1 cellular context compared by ENCODE assay signal in genomic region chr1:147725685-147726084, GRCh38.
TF ChIP-seq lines count a peak whose summit lies in the region.

No MANE protein-coding gene starts in this region.

TF ChIP-seq in H1, 55 proteins besides CTCF, POLR2A, EP300 and RAD21:
- TF ChIP-seq USF2 (IDR thresholded peaks at IDR 0.05; ENCODE audit: low read length): no peak
- no peak for TF ChIP-seq SP4 (IDR thresholded peaks at IDR 0.05; ENCODE audit: low read length)
- no peak for TF ChIP-seq CHD7 (IDR thresholded peaks at IDR 0.05; ENCODE audit: insufficient replicate concordance, low read length)
- no peak for TF ChIP-seq SP2 (IDR thresholded peaks at IDR 0.05; ENCODE audit: low read length)
- TF ChIP-seq ASH2L (IDR thresholded peaks at IDR 0.05; ENCODE audit: low read length): no peak
- TF ChIP-seq JUND (IDR thresholded peaks at IDR 0.05; ENCODE audit: low read length): no peak
- no peak for TF ChIP-seq SUZ12 (IDR thresholded peaks at IDR 0.05; ENCODE audit: low read length)
- no peak for TF ChIP-seq CEBPB (IDR thresholded peaks at IDR 0.05; ENCODE audit: low read depth, low read length)
- no peak for TF ChIP-seq CREB1 (IDR thresholded peaks at IDR 0.05)
- no peak for TF ChIP-seq CBX8 (IDR thresholded peaks at IDR 0.05; ENCODE audit: borderline replicate concordance, low read depth, low read length)
- TF ChIP-seq CBX5 (IDR thresholded peaks at IDR 0.05; ENCODE audit: low read depth, low read length): no peak
- TF ChIP-seq GTF2F1 (IDR thresholded peaks at IDR 0.05; ENCODE audit: borderline replicate concordance, low read depth, low read length): no peak
- no peak for TF ChIP-seq SIN3A (conservative IDR thresholded peaks at IDR 0.05 in 1 of 2, IDR thresholded peaks at IDR 0.05 in 1 of 2; ENCODE audit: low read depth in 1 of 2, low read length in 2 of 2)
- no peak for TF ChIP-seq EGR1 (IDR thresholded peaks at IDR 0.05; ENCODE audit: borderline replicate concordance, low read depth, low read length)
- no peak for TF ChIP-seq TAF1 (IDR thresholded peaks at IDR 0.05; ENCODE audit: low read depth, low read length)
- TF ChIP-seq ATF2 (IDR thresholded peaks at IDR 0.05; ENCODE audit: low read length): no peak
- no peak for TF ChIP-seq TAF7 (optimal IDR thresholded peaks at IDR 0.05; ENCODE audit: borderline replicate concordance, low read depth, low read length)
- no peak for TF ChIP-seq TCF12 (IDR thresholded peaks at IDR 0.05; ENCODE audit: low read depth, low read length)
